In genomic region chr6:166956444-166957086, GRCh38 we compare ENCODE assay signal across 1 cellular context.
TF ChIP-seq lines count a peak whose summit lies in the region.

TSS of gene RNASET2 (minus strand) at chr6:166956550. CDS start at chr6:166956182, 368 bp downstream.

TF ChIP-seq in WTC11, 78 proteins besides CTCF, POLR2A, EP300 and RAD21 (continued from another document and continues in another):
- TF ChIP-seq HMGXB4 (CRISPR knock-in tag; IDR thresholded peaks at IDR 0.05): peak; percentile 42; the same call in 1 of the 2 replicates
- TF ChIP-seq ETV6 (CRISPR knock-in tag; IDR thresholded peaks at IDR 0.05): no peak; the same call in 1 of the 2 replicates
- no peak for TF ChIP-seq ZNF396 (CRISPR knock-in tag; IDR thresholded peaks at IDR 0.05; ENCODE audit: borderline replicate concordance)
- TF ChIP-seq FOXP1 (CRISPR knock-in tag; IDR thresholded peaks at IDR 0.05; ENCODE audit: borderline replicate concordance): peak; percentile 66; the same call in 1 of the 2 replicates
- TF ChIP-seq E2F5 (CRISPR knock-in tag; IDR thresholded peaks at IDR 0.05): peak; percentile 43
- TF ChIP-seq NR2C2 (CRISPR knock-in tag; IDR thresholded peaks at IDR 0.05): no peak
- no peak for TF ChIP-seq ERG (CRISPR knock-in tag; IDR thresholded peaks at IDR 0.05)
- TF ChIP-seq IRF1 (CRISPR knock-in tag; IDR thresholded peaks at IDR 0.05): peak; percentile 40; the same call in 1 of the 2 replicates
- no peak for TF ChIP-seq ELF4 (CRISPR knock-in tag; IDR thresholded peaks at IDR 0.05; ENCODE audit: low read depth)
- TF ChIP-seq FOXJ3 (CRISPR knock-in tag; IDR thresholded peaks at IDR 0.05; ENCODE audit: borderline replicate concordance): no peak
- no peak for TF ChIP-seq ZMAT4 (CRISPR knock-in tag; IDR thresholded peaks at IDR 0.05)
- no peak for TF ChIP-seq SOX15 (CRISPR knock-in tag; IDR thresholded peaks at IDR 0.05)
- TF ChIP-seq ZNF263 (CRISPR knock-in tag; IDR thresholded peaks at IDR 0.05; ENCODE audit: low read depth): 0 out of 2 replicates have a peak, but pooled peaks have one; percentile 14
- TF ChIP-seq TCF7 (CRISPR knock-in tag; IDR thresholded peaks at IDR 0.05; ENCODE audit: low read depth): no peak; the same call in 1 of the 2 replicates
- no peak for TF ChIP-seq ZNF532 (CRISPR knock-in tag; IDR thresholded peaks at IDR 0.05; ENCODE audit: borderline replicate concordance)
- no peak for TF ChIP-seq NR3C1 (CRISPR knock-in tag; conservative IDR thresholded peaks at IDR 0.05; ENCODE audit: low read depth)
- TF ChIP-seq NFATC4 (CRISPR knock-in tag; IDR thresholded peaks at IDR 0.05): no peak
- no peak for TF ChIP-seq AFF4 (CRISPR knock-in tag; IDR thresholded peaks at IDR 0.05; ENCODE audit: borderline replicate concordance)
- no peak for TF ChIP-seq TEAD4 (CRISPR knock-in tag; IDR thresholded peaks at IDR 0.05)
- TF ChIP-seq CREM (CRISPR knock-in tag; IDR thresholded peaks at IDR 0.05): no peak
- no peak for TF ChIP-seq CBFB (CRISPR knock-in tag; IDR thresholded peaks at IDR 0.05; ENCODE audit: low read depth)
- no peak for TF ChIP-seq MLX (CRISPR knock-in tag; IDR thresholded peaks at IDR 0.05)
- no peak for TF ChIP-seq ZNF317 (CRISPR knock-in tag; IDR thresholded peaks at IDR 0.05; ENCODE audit: borderline replicate concordance, low read depth)
- no peak for TF ChIP-seq ZNF232 (CRISPR knock-in tag; IDR thresholded peaks at IDR 0.05)
- TF ChIP-seq IRF2 (CRISPR knock-in tag; IDR thresholded peaks at IDR 0.05; ENCODE audit: borderline replicate concordance, low read depth): no peak
- TF ChIP-seq ZNF219 (CRISPR knock-in tag; IDR thresholded peaks at IDR 0.05; ENCODE audit: borderline replicate concordance): no peak
- no peak for TF ChIP-seq ZNF671 (CRISPR knock-in tag; IDR thresholded peaks at IDR 0.05)
- TF ChIP-seq FOXK1 (CRISPR knock-in tag; IDR thresholded peaks at IDR 0.05): peak; percentile 61
- no peak for TF ChIP-seq ATF6 (CRISPR knock-in tag; IDR thresholded peaks at IDR 0.05)
- no peak for TF ChIP-seq RORB (CRISPR knock-in tag; IDR thresholded peaks at IDR 0.05)
- TF ChIP-seq SMAD4 (CRISPR knock-in tag; IDR thresholded peaks at IDR 0.05): no peak
- no peak for TF ChIP-seq E2F4 (CRISPR knock-in tag; IDR thresholded peaks at IDR 0.05; ENCODE audit: borderline replicate concordance, low read depth)
- TF ChIP-seq KAT7 (CRISPR knock-in tag; IDR thresholded peaks at IDR 0.05; ENCODE audit: borderline replicate concordance): 0 out of 2 replicates have a peak, but pooled peaks have one; percentile 72
- TF ChIP-seq ZNF121 (CRISPR knock-in tag; IDR thresholded peaks at IDR 0.05): no peak
- TF ChIP-seq RELA (CRISPR knock-in tag; IDR thresholded peaks at IDR 0.05; ENCODE audit: borderline replicate concordance): no peak
- peak; percentile 80 for TF ChIP-seq GABPB1 (CRISPR knock-in tag; IDR thresholded peaks at IDR 0.05)
- TF ChIP-seq ESRRA (CRISPR knock-in tag; IDR thresholded peaks at IDR 0.05; ENCODE audit: borderline replicate concordance): no peak; the same call in 1 of the 2 replicates
- no peak for TF ChIP-seq ZBTB21 (CRISPR knock-in tag; IDR thresholded peaks at IDR 0.05; ENCODE audit: borderline replicate concordance)
- peak; percentile 78 for TF ChIP-seq MAX (CRISPR knock-in tag; IDR thresholded peaks at IDR 0.05)
- TF ChIP-seq TEAD1 (CRISPR knock-in tag; IDR thresholded peaks at IDR 0.05): peak; percentile 51; the same call in 1 of the 2 replicates
- TF ChIP-seq GRHL2 (CRISPR knock-in tag; IDR thresholded peaks at IDR 0.05; ENCODE audit: insufficient replicate concordance, severe bottlenecking): no peak
